ENCODE assay signal across 17 cellular contexts in genomic region chr11:94603587-94603986, GRCh38.
"Had no signal": no experiment of that assay in that cellular context is flagged by ENCODE, and none has a peak within 500 bp of the region (broad histone marks: within the 10 kb centered on the region; RNA-seq: fewer than 3 reads in every experiment).

No MANE protein-coding gene starts in this region.

- H3K4me1 Mint-ChIP-seq: activated CD4-positive, alpha-beta memory T cell treated with anti-CD3 and anti-CD28 coated beads, Interleukin-2, amount 10 ng/mL, durations not matched to agents 7 days and 5 days; activated CD8-positive, alpha-beta memory T cell treated with anti-CD3 and anti-CD28 coated beads, Interleukin-2, amount 10 ng/mL, durations not matched to agents 7 days and 5 days had no signal

- H3K4me1 ChIP-seq: gastroesophageal sphincter, upper lobe of right lung had no signal

- FAIRE-seq: colon, endometrium had no signal

- H3K27ac ChIP-seq: gastroesophageal sphincter, left ventricle myocardium inferior, ovary, thoracic aorta, upper lobe of right lung had no signal

- DNase-seq: activated CD4-positive, CD25-positive, alpha-beta regulatory T cell; activated CD8-positive, alpha-beta memory T cell treated with anti-CD3 and anti-CD28 coated beads, Interleukin-2, amount 10 ng/mL, durations not matched to agents 7 days and 5 days; spleen had no signal

- H3K9me3 ChIP-seq: gastroesophageal sphincter, heart left ventricle, left ventricle myocardium inferior, mucosa of descending colon, ovary, thoracic aorta, upper lobe of right lung had no signal

- H3K4me3 ChIP-seq: gastroesophageal sphincter, heart left ventricle, left ventricle myocardium inferior, mucosa of descending colon, ovary, thoracic aorta, upper lobe of right lung had no signal

- ATAC-seq: activated CD8-positive, alpha-beta memory T cell treated with anti-CD3 and anti-CD28 coated beads, Interleukin-2, amount 10 ng/mL, durations not matched to agents 7 days and 5 days; sciatic nerve had no signal

- H3K9me3 Mint-ChIP-seq: activated CD4-positive, alpha-beta memory T cell treated with anti-CD3 and anti-CD28 coated beads, Interleukin-2, amount 10 ng/mL, durations not matched to agents 7 days and 5 days had no signal

- H3K4me3 Mint-ChIP-seq: activated CD4-positive, alpha-beta memory T cell treated with anti-CD3 and anti-CD28 coated beads, Interleukin-2, amount 10 ng/mL, durations not matched to agents 7 days and 5 days; activated CD8-positive, alpha-beta memory T cell treated with anti-CD3 and anti-CD28 coated beads, Interleukin-2, amount 10 ng/mL, durations not matched to agents 7 days and 5 days; activated naive CD8-positive, alpha-beta T cell; naive thymus-derived CD4-positive, alpha-beta T cell; stimulated activated memory B cell treated with anti-CD40 and anti-IgM and Interleukin-4, amounts not matched to agents 10 μg/mL and 1 μg/mL and 100 μg/mL, for 72 hours had no signal

- H3K36me3 ChIP-seq: left ventricle myocardium inferior, ovary, upper lobe of right lung had no signal

- H3K27me3 ChIP-seq: gastroesophageal sphincter, heart left ventricle, ovary, spleen, upper lobe of right lung had no signal

- H3K27me3 Mint-ChIP-seq: activated CD4-positive, alpha-beta memory T cell treated with anti-CD3 and anti-CD28 coated beads, Interleukin-2, amount 10 ng/mL, durations not matched to agents 7 days and 5 days; activated CD8-positive, alpha-beta memory T cell treated with anti-CD3 and anti-CD28 coated beads, Interleukin-2, amount 10 ng/mL, durations not matched to agents 7 days and 5 days; activated naive CD8-positive, alpha-beta T cell; stimulated activated memory B cell treated with anti-CD40 and anti-IgM and Interleukin-4, amounts not matched to agents 10 μg/mL and 1 μg/mL and 100 μg/mL, for 72 hours had no signal

- H3K27ac Mint-ChIP-seq: activated CD4-positive, alpha-beta memory T cell treated with anti-CD3 and anti-CD28 coated beads, Interleukin-2, amount 10 ng/mL, durations not matched to agents 7 days and 5 days; activated CD8-positive, alpha-beta memory T cell treated with anti-CD3 and anti-CD28 coated beads, Interleukin-2, amount 10 ng/mL, durations not matched to agents 7 days and 5 days; activated naive CD8-positive, alpha-beta T cell; naive thymus-derived CD4-positive, alpha-beta T cell; stimulated activated memory B cell treated with anti-CD40 and anti-IgM and Interleukin-4, amounts not matched to agents 10 μg/mL and 1 μg/mL and 100 μg/mL, for 72 hours had no signal
